Comparison of ENCODE assay signal across 18 cellular contexts in genomic region chr4:16120720-16121119, GRCh38. TPM values are rescaled to one million over a fixed set of nuclear protein-coding genes. Genes with fewer than 3 reads are reported as not detected.
DNase-seq lines count a peak whose midpoint lies in the region; ATAC-seq and TF ChIP-seq lines count a peak whose summit lies in the region.
"Had no signal": no experiment of that assay in that cellular context is flagged by ENCODE, and none has a peak within 500 bp of the region (broad histone marks: within the 10 kb centered on the region; RNA-seq: fewer than 3 reads in every experiment).

No MANE protein-coding gene starts in this region.

- no peak for ATAC-seq in left ventricle myocardium superior
- ATAC-seq: Panc1 had no signal

- H3K27me3 ChIP-seq in Karpas-422 (ENCODE audit: low read length) (no peaks in the 10 kb centered on the region; the same call in 1 of the 2 replicates), endodermal cell (ENCODE audit: control insufficient read depth, insufficient read depth, low read length, poor library complexity, severe bottlenecking) (no peaks in the 10 kb centered on the region)
- H3K27me3 ChIP-seq: BE2C, esophagus muscularis mucosa, spleen had no signal

- no peaks in the 10 kb centered on the region for H3K36me3 Mint-ChIP-seq in endodermal cell (ENCODE audit: low read depth)
- no peaks in the 10 kb centered on the region for H3K36me3 Mint-ChIP-seq in chondrocyte (ENCODE audit: low read depth)

- 95% methylated on average over 4 of the region's 4 CpGs; no CpG with 5 or more reads in 1 of the 2 experiments for WGBS in endodermal cell (ENCODE audit: insufficient coverage in 1 of 2, insufficient read length in 1 of 2), 2 experiments

- H3K27me3 Mint-ChIP-seq in endodermal cell (ENCODE audit: insufficient read depth): peaks cover 9% of the 10 kb centered on the region
- H3K27me3 Mint-ChIP-seq in chondrocyte (ENCODE audit: low read depth): peaks cover 32% of the 10 kb centered on the region

- peaks cover 31% of the 10 kb centered on the region for H3K4me1 Mint-ChIP-seq in endodermal cell
- peaks cover 8% of the 10 kb centered on the region for H3K4me1 Mint-ChIP-seq in chondrocyte (ENCODE audit: low read depth)

- no peaks in the 10 kb centered on the region for H3K9me3 Mint-ChIP-seq in endodermal cell
- H3K9me3 Mint-ChIP-seq in chondrocyte (ENCODE audit: low read depth): no peaks in the 10 kb centered on the region

- H3K4me2 ChIP-seq in Karpas-422 (ENCODE audit: low read depth, low read length, poor library complexity, severe bottlenecking): peak overlapping the region; percentile 39

- DNase-seq in EL: peak; percentile 41
- DNase-seq in GM20000 (ENCODE audit: low spot score): peak; percentile 32
- DNase-seq in Karpas-422: peak; percentile 52
- peak; percentile 62 for DNase-seq in endodermal cell
- no peak for DNase-seq in NCI-H2081 treated with DMSO at 0.1 percent for 48 hours (lab: John Stamatoyannopoulos, UW)
- no peak for DNase-seq in chondrocyte (ENCODE audit: low spot score)
- DNase-seq in NCI-H146 (lab: John Stamatoyannopoulos, UW): no peak
- no peak for DNase-seq in left ventricle myocardium superior
- DNase-seq: BE2C, dermis blood vessel endothelial cell, DMS79, NCI-H1417, NCI-H446 treated with DMSO at 0.1 percent for 48 hours, spleen had no signal

- no peaks in the 10 kb centered on the region for H4K20me1 ChIP-seq in Karpas-422 (ENCODE audit: insufficient read depth, low read depth, low read length)

- H3K27ac ChIP-seq in Karpas-422 (ENCODE audit: low read length) (no peak overlapping the region), endodermal cell (ENCODE audit: low read depth, low read length) (no peak overlapping the region)
- H3K27ac ChIP-seq: esophagus muscularis mucosa, parathyroid adenoma, spleen, VCaP had no signal

- H3K9me2 ChIP-seq in Karpas-422 (replicated peaks; ENCODE audit: insufficient read depth, low read length): no peaks in the 10 kb centered on the region

- H3K4me3 Mint-ChIP-seq in endodermal cell (no peak overlapping the region), chondrocyte (ENCODE audit: unreplicated experiment) (no peak overlapping the region)

- 0 out of 2 replicates have a peak overlapping the region, but pooled peaks have one; percentile 57 for H2AFZ ChIP-seq in Karpas-422 (ENCODE audit: low read length)
- H2AFZ ChIP-seq: parathyroid adenoma had no signal

- peak overlapping the region; percentile 40; the same call in 1 of the 2 replicates for H3K4me3 ChIP-seq in Karpas-422 (ENCODE audit: low read length)
- no peak overlapping the region for H3K4me3 ChIP-seq in endodermal cell (ENCODE audit: low read length)
- H3K4me3 ChIP-seq: esophagus muscularis mucosa, spleen had no signal

- H3K36me3 ChIP-seq in Karpas-422 (ENCODE audit: insufficient read depth, low read length) (no peaks in the 10 kb centered on the region), endodermal cell (ENCODE audit: control insufficient read depth, insufficient read depth, low read length) (no peaks in the 10 kb centered on the region)
- H3K36me3 ChIP-seq: BE2C, esophagus muscularis mucosa, spleen had no signal

- H3K4me1 ChIP-seq in Karpas-422 (ENCODE audit: low read length) (peaks cover 11% of the 10 kb centered on the region), endodermal cell (ENCODE audit: control insufficient read depth, insufficient read depth, low read length) (peaks cover 8% of the 10 kb centered on the region)
- H3K4me1 ChIP-seq: BE2C, parathyroid adenoma had no signal

- H3K9me3 ChIP-seq in Karpas-422 (ENCODE audit: low read length): no peaks in the 10 kb centered on the region
- H3K9me3 ChIP-seq in endodermal cell (ENCODE audit: control insufficient read depth, low read length): no peaks in the 10 kb centered on the region
- H3K9me3 ChIP-seq: BE2C, esophagus muscularis mucosa, spleen had no signal

- H3K79me2 ChIP-seq in Karpas-422 (ENCODE audit: low read length): no peaks in the 10 kb centered on the region
- H3K79me2 ChIP-seq: parathyroid adenoma had no signal

- peak overlapping the region; percentile 34 for H3K9ac ChIP-seq in Karpas-422 (ENCODE audit: low read length)
- H3K9ac ChIP-seq in endodermal cell (ENCODE audit: extremely low read depth, low read length, poor library complexity, severe bottlenecking): no peak overlapping the region
- H3K9ac ChIP-seq: parathyroid adenoma had no signal

- no peak overlapping the region for H3K27ac Mint-ChIP-seq in endodermal cell
- H3K27ac Mint-ChIP-seq in chondrocyte (ENCODE audit: unreplicated experiment): no peak overlapping the region

- TF ChIP-seq CTCF in GM20000 (IDR thresholded peaks at IDR 0.05; ENCODE audit: extremely low read depth, missing control alignments) (no peak), endodermal cell (conservative IDR thresholded peaks at IDR 0.05) (no peak), chondrocyte (IDR thresholded peaks at IDR 0.05) (no peak)

- intact Hi-C loops in left ventricle myocardium superior (cut with micrococcal nuclease): no loop called here

RNA-seq across cellular contexts. Expression of gene PROM1, which starts 36.9 kb away (rescaled TPM):
- 0.14 and 0.26 TPM in 2 replicates for total RNA-seq in Karpas-422 (2014; rRNA removed; shearing (Covaris generic); ENCODE audit: low replicate concordance)
- total RNA-seq in endodermal cell (10 to 100 TPM; 38.6 to 51.6 TPM), chondrocyte (0.10 TPM in 1 of 3 replicates, not detected in the others), left ventricle myocardium superior (3.2 TPM)
- polyA plus RNA-seq in endodermal cell (2013, experiment 1 of 2): 36.1 TPM
- 33.6 TPM for polyA plus RNA-seq in endodermal cell (2013, experiment 2 of 2)

Comparison
In these comparisons a context has a peak if more than half of its experiments do, and no peak if none do; other contexts are left out.
1. DNase-seq: peak in EL (single experiment), GM20000 (single experiment), Karpas-422 (single experiment) and endodermal cell (single experiment); none in NCI-H2081 treated with DMSO at 0.1 percent for 48 hours (single experiment), chondrocyte (single experiment), NCI-H146 (single experiment) and left ventricle myocardium superior (single experiment).